In the genomic region with DNA sequence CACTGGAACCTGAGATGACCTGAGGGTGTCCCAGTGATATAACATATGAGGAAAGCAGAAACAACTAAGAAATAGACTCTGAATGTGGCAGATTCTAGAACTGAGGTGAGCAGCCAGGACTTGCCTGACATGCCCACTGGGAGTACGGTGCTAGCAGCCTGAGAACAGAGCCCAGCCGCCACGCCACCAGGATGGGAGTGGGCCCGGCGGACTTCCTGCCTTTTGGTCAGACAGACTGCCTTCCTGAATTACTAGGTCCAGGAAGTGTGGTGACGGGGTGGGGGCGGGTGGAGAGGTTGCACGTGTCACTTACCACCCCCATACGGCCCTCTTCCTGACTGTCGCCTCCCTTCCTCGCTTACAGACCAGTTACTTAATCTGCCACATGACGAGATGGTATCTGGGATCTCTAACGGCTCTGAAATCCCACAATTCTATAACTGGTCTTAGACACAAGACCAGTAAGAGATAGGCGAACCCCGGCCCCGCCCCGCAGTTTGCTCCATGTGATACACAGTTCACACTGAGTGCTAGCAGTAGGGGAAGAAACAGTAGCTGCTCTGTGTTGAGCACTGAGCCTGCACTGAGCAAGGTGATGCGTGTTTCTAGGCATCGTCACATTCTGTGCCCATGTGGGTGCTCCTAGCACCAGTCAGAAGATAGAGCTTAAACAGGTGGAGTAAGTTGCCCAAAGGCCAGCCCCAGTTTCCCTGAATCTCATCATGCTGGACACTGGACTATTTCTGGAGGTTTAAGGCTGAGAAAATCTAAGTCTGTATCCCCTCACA, we compare ENCODE assay signal across 9 cellular contexts.
DNase-seq lines count a peak whose midpoint lies in the region; ATAC-seq and TF ChIP-seq lines count a peak whose summit lies in the region.
"Had no signal": no experiment of that assay in that cellular context is flagged by ENCODE, and none has a peak within 500 bp of the region (broad histone marks: within the 10 kb centered on the region; RNA-seq: fewer than 3 reads in every experiment).

No MANE protein-coding gene starts in this region.

- H3K27ac Mint-ChIP-seq in activated CD4-positive, alpha-beta T cell treated with anti-CD3 and anti-CD28 coated beads for 36 hours = peak overlapping the region; percentile 82
- H3K27ac Mint-ChIP-seq in endodermal cell = no peak overlapping the region

- no peaks in the 10 kb centered on the region for H3K9me2 ChIP-seq in DOHH2 (replicated peaks; ENCODE audit: control insufficient read depth, low read length)

- peaks cover 8% of the 10 kb centered on the region for H3K4me1 ChIP-seq in DOHH2 (ENCODE audit: control insufficient read depth, low read length)
- no peaks in the 10 kb centered on the region for H3K4me1 ChIP-seq in endodermal cell (ENCODE audit: control insufficient read depth, insufficient read depth, low read length)

- no peaks in the 10 kb centered on the region for H3K36me3 ChIP-seq in DOHH2 (ENCODE audit: control insufficient read depth, low read length)
- no peaks in the 10 kb centered on the region for H3K36me3 ChIP-seq in endodermal cell (ENCODE audit: control insufficient read depth, insufficient read depth, low read length)
- H3K36me3 ChIP-seq: uterus had no signal

- intact Hi-C loops in activated CD4-positive, alpha-beta T cell treated with anti-CD3 and anti-CD28 coated beads for 36 hours (cut with DNase I, micrococcal nuclease) = loop anchor here in 1 of 2 experiments (1.0 kb wide), 1 partner anchor 60 kb away; no protein-coding TSS in a partner anchor

- H3K4me3 ChIP-seq in DOHH2 (ENCODE audit: low read length) (no peak overlapping the region), endodermal cell (ENCODE audit: low read length) (no peak overlapping the region)
- H3K4me3 ChIP-seq: uterus had no signal

- ATAC-seq in HG03342 (IDR thresholded peaks at IDR 0.05; ENCODE audit: unreplicated experiment) (peak; percentile 57), GM18870 (IDR thresholded peaks at IDR 0.05; ENCODE audit: unreplicated experiment) (no peak), HG03108 (IDR thresholded peaks at IDR 0.05; ENCODE audit: unreplicated experiment) (no peak)
- peak; percentile 91 for ATAC-seq in activated CD4-positive, alpha-beta T cell treated with anti-CD3 and anti-CD28 coated beads for 36 hours

- no peaks in the 10 kb centered on the region for H3K27me3 Mint-ChIP-seq in activated CD4-positive, alpha-beta T cell treated with anti-CD3 and anti-CD28 coated beads for 36 hours
- peaks cover 2% of the 10 kb centered on the region for H3K27me3 Mint-ChIP-seq in endodermal cell (ENCODE audit: insufficient read depth)

- no peak overlapping the region for H3K9ac ChIP-seq in endodermal cell (ENCODE audit: extremely low read depth, low read length, poor library complexity, severe bottlenecking)

- POLR2A ChIA-PET in activated CD4-positive, alpha-beta T cell treated with anti-CD3 and anti-CD28 coated beads for 36 hours (lab: Charles Lee) = no interaction called here

- H3K9me3 Mint-ChIP-seq in activated CD4-positive, alpha-beta T cell treated with anti-CD3 and anti-CD28 coated beads for 36 hours (ENCODE audit: low read depth) = peaks cover 1% of the 10 kb centered on the region
- peaks cover 8% of the 10 kb centered on the region for H3K9me3 Mint-ChIP-seq in endodermal cell

- H3K27me3 ChIP-seq in DOHH2 (ENCODE audit: control insufficient read depth, low read length) (peaks cover 7% of the 10 kb centered on the region), endodermal cell (ENCODE audit: control insufficient read depth, insufficient read depth, low read length, poor library complexity, severe bottlenecking) (no peaks in the 10 kb centered on the region)
- H3K27me3 ChIP-seq: uterus had no signal

- H3K4me3 Mint-ChIP-seq in activated CD4-positive, alpha-beta T cell treated with anti-CD3 and anti-CD28 coated beads for 36 hours = peak overlapping the region; percentile 20
- H3K4me3 Mint-ChIP-seq in endodermal cell = no peak overlapping the region

- no peaks in the 10 kb centered on the region for H3K79me2 ChIP-seq in DOHH2 (ENCODE audit: control insufficient read depth, low read length)

- H3K4me2 ChIP-seq in DOHH2 (ENCODE audit: low read length) = peak overlapping the region; percentile 29

- H3K9me3 ChIP-seq in DOHH2 (ENCODE audit: control insufficient read depth, insufficient read depth, low read length) (peaks cover 4% of the 10 kb centered on the region; the same call in 1 of the 2 replicates), endodermal cell (ENCODE audit: control insufficient read depth, low read length) (peaks cover 12% of the 10 kb centered on the region)
- H3K9me3 ChIP-seq: uterus had no signal

- no peaks in the 10 kb centered on the region for H3F3A ChIP-seq in DOHH2 (ENCODE audit: control insufficient read depth, insufficient read depth)

- CTCF ChIA-PET in activated CD4-positive, alpha-beta T cell treated with anti-CD3 and anti-CD28 coated beads for 36 hours (lab: Charles Lee) = interaction anchor here (0.6 to 0.9 kb wide), 3 partner anchors 10 to 15 kb away, joined by 3 to 4 read pairs (median 3); no protein-coding TSS in a partner anchor

- TF ChIP-seq CTCF in DOHH2 (IDR thresholded peaks at IDR 0.05; ENCODE audit: low read depth, low read length, poor library complexity, severe bottlenecking) (no peak), endodermal cell (conservative IDR thresholded peaks at IDR 0.05) (no peak)

- no peaks in the 10 kb centered on the region for H4K20me1 ChIP-seq in DOHH2 (ENCODE audit: control insufficient read depth, insufficient read depth, low read depth, low read length)

- H3K4me1 Mint-ChIP-seq in activated CD4-positive, alpha-beta T cell treated with anti-CD3 and anti-CD28 coated beads for 36 hours = peaks cover 10% of the 10 kb centered on the region
- peaks cover 9% of the 10 kb centered on the region for H3K4me1 Mint-ChIP-seq in endodermal cell

- DNase-seq in activated CD4-positive, alpha-beta T cell treated with anti-CD3 and anti-CD28 coated beads for 36 hours = peak; percentile 74
- peak; percentile 55 for DNase-seq in endodermal cell
- DNase-seq in pulmonary artery endothelial cell (ENCODE audit: low read depth, low spot score) = peak; percentile 81
- DNase-seq in NCI-H1417 treated with DMSO at 0.1 percent for 48 hours (lab: John Stamatoyannopoulos, UW) = no peak

- H3K36me3 Mint-ChIP-seq in activated CD4-positive, alpha-beta T cell treated with anti-CD3 and anti-CD28 coated beads for 36 hours (ENCODE audit: low read depth) = no peaks in the 10 kb centered on the region
- no peaks in the 10 kb centered on the region for H3K36me3 Mint-ChIP-seq in endodermal cell (ENCODE audit: low read depth)

- 67 to 77% methylated on average over 9 to 19 of the region's 19 CpGs for WGBS in endodermal cell (ENCODE audit: insufficient coverage in 1 of 2, insufficient read length in 1 of 2), 2 experiments

- H3K27ac ChIP-seq in DOHH2 (ENCODE audit: low read depth, low read length) = no peak overlapping the region
- H3K27ac ChIP-seq in endodermal cell (ENCODE audit: low read depth, low read length) = no peak overlapping the region
- H3K27ac ChIP-seq: uterus had no signal

Comparison
In these comparisons a context has a peak if more than half of its experiments do, and no peak if none do; other contexts are left out.
1. ATAC-seq: peak in HG03342 (single experiment) and activated CD4-positive, alpha-beta T cell treated with anti-CD3 and anti-CD28 coated beads for 36 hours (single experiment); none in GM18870 (single experiment) and HG03108 (single experiment).